ENCODE assay signal across 10 cellular contexts in the genomic region with DNA sequence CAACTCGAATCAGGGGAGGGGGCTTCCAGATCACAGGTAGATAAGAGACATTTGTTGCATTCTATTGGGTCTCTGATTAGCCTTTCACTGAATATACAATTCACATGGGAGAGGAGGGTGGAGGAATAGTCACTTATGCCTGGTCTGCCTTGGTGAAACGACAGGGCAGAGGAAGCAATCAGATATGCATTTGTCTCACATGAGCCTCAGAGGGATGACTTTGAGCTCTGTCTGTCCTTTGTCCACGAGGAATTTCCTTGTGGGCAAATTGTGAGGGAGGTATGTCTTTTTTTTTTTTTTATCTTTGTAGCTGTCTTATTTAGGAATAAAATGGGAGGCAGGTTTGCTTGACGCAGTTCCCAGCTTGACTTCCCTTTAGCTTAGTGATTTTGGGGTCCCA. TPM values are rescaled to one million over a fixed set of nuclear protein-coding genes. Genes with fewer than 3 reads are reported as not detected.
DNase-seq lines count a peak whose midpoint lies in the region; ATAC-seq, FAIRE-seq and TF ChIP-seq lines count a peak whose summit lies in the region.
"Had no signal": no experiment of that assay in that cellular context is flagged by ENCODE, and none has a peak within 500 bp of the region (broad histone marks: within the 10 kb centered on the region; RNA-seq: fewer than 3 reads in every experiment).

No MANE protein-coding gene starts in this region.

- no peak overlapping the region for H2AK5ac ChIP-seq in H1 (ENCODE audit: low read depth, low read length)

- H3K27ac ChIP-seq in DND-41 (ENCODE audit: low read length) = peak overlapping the region; percentile 80; the same call in 1 of the 2 replicates
- peak overlapping the region; percentile 60 for H3K27ac ChIP-seq in RWPE2 (ENCODE audit: poor library complexity, severe bottlenecking)
- H3K27ac ChIP-seq in H1 (ENCODE audit: low read depth, low read length) = no peak overlapping the region
- H3K27ac ChIP-seq in neutrophil = peak overlapping the region; percentile 95

- H3K56ac ChIP-seq in H1 (replicated peaks; ENCODE audit: insufficient read length, low read depth, low read length) = no peak overlapping the region

- no peak overlapping the region for H2AFZ ChIP-seq in DND-41 (ENCODE audit: low read depth, low read length)
- no peak overlapping the region for H2AFZ ChIP-seq in H1 (ENCODE audit: low read length)

- no peak for TF ChIP-seq CTCF in DND-41 (IDR thresholded peaks at IDR 0.05; ENCODE audit: borderline replicate concordance, extremely low read depth, low read length, poor library complexity, severe bottlenecking)
- TF ChIP-seq CTCF in RWPE2 (IDR thresholded peaks at IDR 0.05; ENCODE audit: poor library complexity, severe bottlenecking) = no peak
- no peak for TF ChIP-seq CTCF in H1 (IDR thresholded peaks at IDR 0.05; ENCODE audit: control extremely low read depth in 1 of 3, insufficient read depth in 1 of 3, low read depth in 1 of 3, low read length in 3 of 3)
- TF ChIP-seq CTCF in neutrophil (IDR thresholded peaks at IDR 0.05) = no peak

- no peak overlapping the region for H4K91ac ChIP-seq in H1 (replicated peaks; ENCODE audit: insufficient read length, low read length)

- H3K23ac ChIP-seq in H1 (ENCODE audit: insufficient read length) = no peak overlapping the region

- H4K8ac ChIP-seq in H1 (ENCODE audit: extremely low read depth, insufficient read depth, low read length) = no peak overlapping the region

- H3K9me3 ChIP-seq in DND-41 (ENCODE audit: insufficient read depth, low read length, severe bottlenecking) = no peaks in the 10 kb centered on the region
- no peaks in the 10 kb centered on the region for H3K9me3 ChIP-seq in RWPE2 (ENCODE audit: severe bottlenecking)
- no peaks in the 10 kb centered on the region for H3K9me3 ChIP-seq in H1 (ENCODE audit: insufficient read depth in 2 of 2, low read depth in 1 of 2, low read length in 1 of 2)
- no peaks in the 10 kb centered on the region for H3K9me3 ChIP-seq in neutrophil
- H3K9me3 ChIP-seq: uterus had no signal

- no peak for TF ChIP-seq EP300 in H1 (IDR thresholded peaks at IDR 0.05; ENCODE audit: borderline replicate concordance in 1 of 2, low read depth in 2 of 2, low read length in 2 of 2)

- ATAC-seq in DND-41 (ENCODE audit: insufficient read depth, low read depth) (no peak), RWPE2 (ENCODE audit: low read depth) (no peak), HG03457 (IDR thresholded peaks at IDR 0.05; ENCODE audit: unreplicated experiment) (no peak)

- H3K4ac ChIP-seq in H1 (replicated peaks; ENCODE audit: insufficient read length, low read depth, low read length) = no peak overlapping the region

- H4K20me1 ChIP-seq in DND-41 (ENCODE audit: insufficient read depth, low read length) (no peaks in the 10 kb centered on the region), H1 (replicated peaks in 1 of 2; ENCODE audit: control insufficient read depth in 1 of 2, insufficient read depth in 2 of 2, low read length in 2 of 2) (no peaks in the 10 kb centered on the region)

- H3K4me1 ChIP-seq in DND-41 (ENCODE audit: insufficient read depth, low read length) = peaks cover 52% of the 10 kb centered on the region
- H3K4me1 ChIP-seq in RWPE2 (ENCODE audit: insufficient read depth, poor library complexity, severe bottlenecking) = peaks cover 16% of the 10 kb centered on the region
- H3K4me1 ChIP-seq in H1 (replicated peaks in 1 of 4; ENCODE audit: control insufficient read depth in 3 of 4, insufficient read depth in 4 of 4, low read length in 3 of 4) = peaks cover 0 to 7% (median 5%) of the 10 kb centered on the region in 4 experiments; a peak in 5 of 7 replicates
- peaks cover 55% of the 10 kb centered on the region in 2 experiments for H3K4me1 ChIP-seq in neutrophil (ENCODE audit: control insufficient read depth in 1 of 2, insufficient read depth in 1 of 2, low read depth in 1 of 2, low read length in 1 of 2)
- H3K4me1 ChIP-seq: uterus had no signal

- H3K9ac ChIP-seq in DND-41 (ENCODE audit: low read depth, low read length) (peak overlapping the region; percentile 52; the same call in 1 of the 2 replicates), H1 (replicated peaks in 1 of 4; ENCODE audit: extremely low read depth in 1 of 4, low read depth in 3 of 4, low read length in 3 of 4) (no peak overlapping the region)

- CTCF ChIA-PET in H1 (lab: Charles Lee; ENCODE audit: partially characterized antibody) = interaction anchor here (0.7 to 2.2 kb wide), 32 partner anchors 11 to 800 kb away, joined by 3 to 10 read pairs (median 3); no protein-coding TSS in a partner anchor

- H3K27me3 ChIP-seq in DND-41 (ENCODE audit: insufficient read depth, low read length, poor library complexity) (no peaks in the 10 kb centered on the region), RWPE2 (ENCODE audit: insufficient read depth, poor library complexity, severe bottlenecking) (no peaks in the 10 kb centered on the region), H1 (replicated peaks in 1 of 4; ENCODE audit: control insufficient read depth in 3 of 4, extremely low read depth in 1 of 4, insufficient read depth in 3 of 4, low read length in 3 of 4) (no peaks in the 10 kb centered on the region), neutrophil (no peaks in the 10 kb centered on the region)
- H3K27me3 ChIP-seq: uterus had no signal

- no peak overlapping the region for H2BK5ac ChIP-seq in H1 (ENCODE audit: low read depth, low read length)

- POLR2A ChIA-PET in H1 (lab: Charles Lee; ENCODE audit: partially characterized antibody) = interaction anchor here (0.5 to 1.3 kb wide), 5 partner anchors 27 to 674 kb away, joined by 3 to 5 read pairs (median 3); no protein-coding TSS in a partner anchor

- TF ChIP-seq RAD21 in H1 (IDR thresholded peaks at IDR 0.05 in 1 of 2, conservative IDR thresholded peaks at IDR 0.05 in 1 of 2; ENCODE audit: low read depth in 2 of 2, low read length in 2 of 2) = no peak

- no peaks in the 10 kb centered on the region for H3K79me1 ChIP-seq in H1 (ENCODE audit: low read depth, low read length)

- H2BK20ac ChIP-seq in H1 (ENCODE audit: low read length) = peak overlapping the region; percentile 90; the same call in 1 of the 2 replicates

- H3K79me2 ChIP-seq in DND-41 (ENCODE audit: insufficient read depth, low read length) (peaks cover 45% of the 10 kb centered on the region), H1 (ENCODE audit: control insufficient read depth in 1 of 2, insufficient read depth in 2 of 2, low read length in 2 of 2) (no peaks in the 10 kb centered on the region)

- WGBS in H1 (ENCODE audit: extremely low coverage in 1 of 2, insufficient coverage in 1 of 2, insufficient read length in 1 of 2, insufficient replicate concordance in 2 of 2, low coverage in 1 of 2, low lambda C conversion rate in 2 of 2, missing lambda C conversion rate in 1 of 2), 2 experiments = 48% methylated on average over 3 of the region's 4 CpGs; no CpG with 5 or more reads in 1 of the 2 experiments

- H3K4me2 ChIP-seq in DND-41 (ENCODE audit: insufficient read depth, low read length) (0 out of 2 replicates have a peak overlapping the region, but pooled peaks have one; percentile 51), H1 (ENCODE audit: insufficient read depth in 1 of 2, low read depth in 2 of 2, low read length in 2 of 2) (no peak overlapping the region)

- no peak overlapping the region for H4K5ac ChIP-seq in H1 (ENCODE audit: insufficient read length, low read depth, low read length)

- no peak overlapping the region for H3K14ac ChIP-seq in H1 (ENCODE audit: insufficient read length)

- FAIRE-seq in H1 (lab: Jason Lieb, UNC) (no peak), GM12892 (lab: Jason Lieb, UNC) (no peak)

- H3K4me3 ChIP-seq in DND-41 (ENCODE audit: low read depth in 1 of 2, low read length in 2 of 2) (no peak overlapping the region), RWPE2 (ENCODE audit: severe bottlenecking) (no peak overlapping the region), H1 (ENCODE audit: extremely low read depth in 1 of 4, insufficient read depth in 2 of 4, low read depth in 3 of 4, low read length in 4 of 4) (no peak overlapping the region), neutrophil (ENCODE audit: low read depth in 1 of 2, low read length in 1 of 2) (no peak overlapping the region)
- H3K4me3 ChIP-seq: uterus had no signal

- no peaks in the 10 kb centered on the region for H3K23me2 ChIP-seq in H1 (ENCODE audit: low read depth, low read length)

- no peak for TF ChIP-seq POLR2A in H1 (IDR thresholded peaks at IDR 0.05; ENCODE audit: control extremely low read depth in 1 of 2, low read depth in 2 of 2, low read length in 2 of 2)
- no peak for TF ChIP-seq POLR2A in GM12892 (IDR thresholded peaks at IDR 0.05; ENCODE audit: low read depth, low read length)

- peak overlapping the region; percentile 72 for H2BK120ac ChIP-seq in H1 (replicated peaks; ENCODE audit: low read depth, low read length)

- peak overlapping the region; percentile 90 for H3K18ac ChIP-seq in H1 (ENCODE audit: extremely low read depth, low read length)

- peak overlapping the region; percentile 81; the same call in 1 of the 2 replicates for H2BK12ac ChIP-seq in H1 (ENCODE audit: low read depth, low read length)

- no peak for DNase-seq in DND-41
- no peak for DNase-seq in RWPE2 (ENCODE audit: low spot score)
- no peak for DNase-seq in H1 (ENCODE audit: low read depth in 1 of 2, low spot score in 2 of 2)
- DNase-seq in SIG-M5 treated with dmso at 0.1 percent for 504 hours (lab: John Stamatoyannopoulos, UW; ENCODE audit: unreplicated experiment) = no peak
- no peak for DNase-seq in NCI-H82 treated with DMSO at 0.1 percent for 48 hours (lab: John Stamatoyannopoulos, UW; ENCODE audit: unreplicated experiment)
- DNase-seq in GM12892 (ENCODE audit: insufficient read length) = no peak

- H3K36me3 ChIP-seq in DND-41 (ENCODE audit: insufficient read depth, low read length) (no peaks in the 10 kb centered on the region), RWPE2 (ENCODE audit: low read depth) (no peaks in the 10 kb centered on the region), H1 (ENCODE audit: control insufficient read depth in 2 of 4, insufficient read depth in 4 of 4, low read length in 3 of 4) (no peaks in the 10 kb centered on the region), neutrophil (no peaks in the 10 kb centered on the region)
- H3K36me3 ChIP-seq: uterus had no signal

- H2BK15ac ChIP-seq in H1 (ENCODE audit: low read length) = no peak overlapping the region

RNA-seq across cellular contexts. Expression of gene TMSB4X, which starts 28.5 kb away (rescaled TPM):
- total RNA-seq in H1 (2021; fragmentation: NEBNext Ultra II Directional; extraction: Animal tissue kit (Norgen Biotek cat#: 25700)) = 2,063 and 2,127 TPM in 2 replicates
- 898 and 2,112 TPM in 2 replicates for polyA plus RNA-seq in H1 (2011; rRNA removed)
- 2,037 TPM for polyA plus RNA-seq in H1 (2011; cell fraction: cytosol; rRNA removed)
- polyA plus RNA-seq in H1 (2011; cell fraction: nucleus; rRNA removed) = 1,449 TPM
- 3,988 to 5,303 TPM (median 4,778 TPM) in 4 replicates for polyA plus RNA-seq in H1 (2012, experiment 1 of 2)
- 2,070 TPM for polyA plus RNA-seq in H1 (2012, experiment 2 of 2)
- 2,940 TPM for polyA plus RNA-seq in H1 (2013, experiment 1 of 2)
- polyA plus RNA-seq in H1 (2013, experiment 2 of 2) = 3,080 TPM
- 1,070 and 1,196 TPM in 2 replicates for polyA minus RNA-seq in H1 (2011; rRNA and poly(A)+ RNA removed)
- polyA minus RNA-seq in H1 (2011; cell fraction: cytosol; rRNA and poly(A)+ RNA removed) = 423 TPM
- polyA minus RNA-seq in H1 (2011; cell fraction: nucleus; rRNA and poly(A)+ RNA removed) = 584 TPM
- polyA plus RNA-seq in GM12892 (2012; ENCODE audit: missing spikeins) = 23,212 TPM

RNA-seq across cellular contexts. Expression of gene TLR8, which starts 40.0 kb away (rescaled TPM):
- total RNA-seq in H1 (2021; fragmentation: NEBNext Ultra II Directional; extraction: Animal tissue kit (Norgen Biotek cat#: 25700)) = not detected in 2 replicates
- polyA plus RNA-seq in H1 (2011; rRNA removed) = not detected in 2 replicates
- polyA plus RNA-seq in H1 (2011; cell fraction: cytosol; rRNA removed) = not detected
- not detected for polyA plus RNA-seq in H1 (2011; cell fraction: nucleus; rRNA removed)
- not detected in 4 replicates for polyA plus RNA-seq in H1 (2012, experiment 1 of 2)
- polyA plus RNA-seq in H1 (2012, experiment 2 of 2) = not detected
- polyA plus RNA-seq in H1 (2013, experiment 1 of 2) = not detected
- polyA plus RNA-seq in H1 (2013, experiment 2 of 2) = not detected
- not detected in 2 replicates for polyA minus RNA-seq in H1 (2011; rRNA and poly(A)+ RNA removed)
- polyA minus RNA-seq in H1 (2011; cell fraction: cytosol; rRNA and poly(A)+ RNA removed) = not detected
- polyA minus RNA-seq in H1 (2011; cell fraction: nucleus; rRNA and poly(A)+ RNA removed) = not detected
- not detected for polyA plus RNA-seq in GM12892 (2012; ENCODE audit: missing spikeins)
- total RNA-seq: M059J had no signal
